ENCODE assay signal across 1 cellular context in genomic region chr1:224513383-224513782, GRCh38.
TF ChIP-seq lines count a peak whose summit lies in the region.

No MANE protein-coding gene starts in this region.

TF ChIP-seq in GM12878, 131 proteins besides CTCF, POLR2A, EP300 and RAD21 (continued from another document):
- no peak for TF ChIP-seq ZNF592 (IDR thresholded peaks at IDR 0.05)
- no peak for TF ChIP-seq MEF2A (IDR thresholded peaks at IDR 0.05; ENCODE audit: insufficient read depth, low read depth, low read length)
- no peak for TF ChIP-seq ETV6 (conservative IDR thresholded peaks at IDR 0.05 in 1 of 2, IDR thresholded peaks at IDR 0.05 in 1 of 2; ENCODE audit: borderline replicate concordance in 1 of 2, low read depth in 1 of 2)
- no peak for TF ChIP-seq RB1 (IDR thresholded peaks at IDR 0.05; ENCODE audit: borderline replicate concordance)
- no peak for TF ChIP-seq JUNB (IDR thresholded peaks at IDR 0.05)
- TF ChIP-seq SMC3 (IDR thresholded peaks at IDR 0.05; ENCODE audit: borderline replicate concordance, low read length): no peak
- no peak for TF ChIP-seq SMARCA5 (IDR thresholded peaks at IDR 0.05)
- TF ChIP-seq BMI1 (IDR thresholded peaks at IDR 0.05; ENCODE audit: borderline replicate concordance): no peak
